Comparison of ENCODE assay signal across 9 cellular contexts in the genomic region with DNA sequence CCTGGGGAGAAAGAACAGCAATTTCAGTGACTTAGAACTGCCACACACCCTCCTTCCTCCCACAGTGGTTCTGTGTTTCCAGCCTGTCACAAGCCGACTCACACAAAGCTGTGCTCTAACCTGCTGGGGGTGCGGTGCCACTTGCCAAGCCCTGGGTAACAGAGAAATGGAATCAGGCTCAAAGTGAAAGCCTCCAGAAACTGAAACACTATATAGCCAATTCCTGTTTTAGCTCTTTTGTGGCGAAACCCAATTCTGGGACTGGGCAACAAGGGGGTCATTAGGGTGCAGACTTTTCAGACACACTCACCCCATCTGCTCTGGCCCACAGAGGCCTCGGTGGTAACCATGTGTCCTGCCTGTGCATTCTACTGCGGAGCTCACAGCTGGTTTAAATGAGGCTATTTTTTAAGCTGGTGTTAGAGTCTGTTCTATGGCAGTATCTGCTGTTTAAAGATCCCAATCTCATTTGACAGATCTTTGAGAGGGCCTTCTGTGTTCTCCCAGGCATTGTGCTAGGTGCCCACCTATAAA. TPM values are rescaled to one million over a fixed set of nuclear protein-coding genes. Genes with fewer than 3 reads are reported as not detected.
DNase-seq lines count a peak whose midpoint lies in the region; ATAC-seq and TF ChIP-seq lines count a peak whose summit lies in the region.
"Had no signal": no experiment of that assay in that cellular context is flagged by ENCODE, and none has a peak within 500 bp of the region (broad histone marks: within the 10 kb centered on the region; RNA-seq: fewer than 3 reads in every experiment).

No MANE protein-coding gene starts in this region.

- peak overlapping the region; percentile 38 to 67 for H3K27ac ChIP-seq in breast epithelium
- peak overlapping the region in 3 of 4 donors; percentile 22 to 50 (median 38) for H3K27ac ChIP-seq in esophagus squamous epithelium
- peak overlapping the region; percentile 31 to 79 for H3K27ac ChIP-seq in aorta (ENCODE audit: low read depth in 1 of 2, low read length in 2 of 2)

- H3K9me3 ChIP-seq in breast epithelium = no peaks in the 10 kb centered on the region
- no peaks in the 10 kb centered on the region for H3K9me3 ChIP-seq in esophagus squamous epithelium
- H3K9me3 ChIP-seq in aorta (ENCODE audit: control insufficient read depth, low read length) = no peaks in the 10 kb centered on the region

- CTCF ChIA-PET in MCF 10A (lab: Yijun Ruan, JAX) = interaction anchor here (0.9 to 1.5 kb wide), 2 partner anchors 31 to 46 kb away, joined by 5 to 8 read pairs; no protein-coding TSS in a partner anchor

- TF ChIP-seq CTCF in breast epithelium (IDR thresholded peaks at IDR 0.05) = no peak
- TF ChIP-seq CTCF in MCF 10A (IDR thresholded peaks at IDR 0.05; ENCODE audit: unreplicated experiment) = no peak
- no peak for TF ChIP-seq CTCF in esophagus squamous epithelium (IDR thresholded peaks at IDR 0.05)

- H3K27me3 ChIP-seq in breast epithelium (no peaks in the 10 kb centered on the region), esophagus squamous epithelium (no peaks in the 10 kb centered on the region), aorta (ENCODE audit: control insufficient read depth in 1 of 2, insufficient read depth in 2 of 2, low read length in 1 of 2) (no peaks in the 10 kb centered on the region)

- no peak overlapping the region for H3K4me3 Mint-ChIP-seq in MCF 10A (ENCODE audit: unreplicated experiment)
- H3K4me3 Mint-ChIP-seq: dendritic cell treated with granulocyte-macrophage colony-stimulating factor and Interleukin-4, amounts not matched to agents 40 ng/mL and 50 ng/mL, for 4 days had no signal

- no peak overlapping the region for H3K27ac Mint-ChIP-seq in MCF 10A (ENCODE audit: low read depth, unreplicated experiment)
- H3K27ac Mint-ChIP-seq: dendritic cell treated with granulocyte-macrophage colony-stimulating factor and Interleukin-4, amounts not matched to agents 40 ng/mL and 50 ng/mL, for 4 days had no signal

- H3K4me3 ChIP-seq in breast epithelium = peak overlapping the region in 2 of 3 donors; percentile 20 to 40
- peak overlapping the region in 1 of 4 donors; percentile 40 for H3K4me3 ChIP-seq in esophagus squamous epithelium
- no peak overlapping the region for H3K4me3 ChIP-seq in aorta (ENCODE audit: low read length in 2 of 2)

- H3K4me1 Mint-ChIP-seq in MCF 10A (ENCODE audit: insufficient read depth, unreplicated experiment) = no peaks in the 10 kb centered on the region

- peaks cover 2% of the 10 kb centered on the region for H3K36me3 Mint-ChIP-seq in MCF 10A (ENCODE audit: insufficient read depth, unreplicated experiment)

- no TSS peak for BruUV-seq in MCF 10A (replicated peaks; lab: Mats Ljungman, UMichigan)

- no peaks in the 10 kb centered on the region for H3K27me3 Mint-ChIP-seq in MCF 10A (ENCODE audit: insufficient read depth, unreplicated experiment)
- H3K27me3 Mint-ChIP-seq: dendritic cell treated with granulocyte-macrophage colony-stimulating factor and Interleukin-4, amounts not matched to agents 40 ng/mL and 50 ng/mL, for 4 days had no signal

- no peaks in the 10 kb centered on the region for H3K9me3 Mint-ChIP-seq in MCF 10A (ENCODE audit: unreplicated experiment)
- H3K9me3 Mint-ChIP-seq: dendritic cell treated with granulocyte-macrophage colony-stimulating factor and Interleukin-4, amounts not matched to agents 40 ng/mL and 50 ng/mL, for 4 days had no signal

- H3K36me3 ChIP-seq in breast epithelium (no peaks in the 10 kb centered on the region), esophagus squamous epithelium (peaks cover 0 to 5% (median 0%) of the 10 kb centered on the region in 3 donors), aorta (ENCODE audit: control insufficient read depth in 1 of 2, insufficient read depth in 2 of 2, low read length in 1 of 2) (no peaks in the 10 kb centered on the region)

- peak; percentile 79 for ATAC-seq in HG03159 (IDR thresholded peaks at IDR 0.05; ENCODE audit: unreplicated experiment)
- peak; percentile 30 for ATAC-seq in aorta (ENCODE audit: low FRiP score)

- POLR2A ChIA-PET in MCF 10A (lab: Yijun Ruan, JAX) = no interaction called here

- no peak for TF ChIP-seq POLR2A in breast epithelium (IDR thresholded peaks at IDR 0.05)
- TF ChIP-seq POLR2A in esophagus squamous epithelium (IDR thresholded peaks at IDR 0.05) = no peak

- no peaks in the 10 kb centered on the region for H3K4me1 ChIP-seq in breast epithelium
- peaks cover 0 to 19% (median 5%) of the 10 kb centered on the region in 3 donors for H3K4me1 ChIP-seq in esophagus squamous epithelium
- peaks cover 0 to 4% of the 10 kb centered on the region in 2 donors for H3K4me1 ChIP-seq in aorta (ENCODE audit: control insufficient read depth in 1 of 2, insufficient read depth in 2 of 2, low read length in 2 of 2)

- WGBS in esophagus squamous epithelium, 2 donors = 42 to 67% methylated on average over 5 of the region's 5 CpGs
- WGBS in aorta, 2 donors = 7 to 10% methylated on average over 5 of the region's 5 CpGs

- intact Hi-C loops in breast epithelium (cut with DNase I; ENCODE audit: low total_unique reads) = loop anchor here (10.0 kb wide), 1 partner anchor 839 kb away; no protein-coding TSS in a partner anchor
- intact Hi-C loops in MCF 10A (cut with micrococcal nuclease) = no loop called here
- intact Hi-C loops in esophagus squamous epithelium (cut with DNase I) = no loop called here
- intact Hi-C loops in aorta (cut with DNase I) = no loop called here

- DNase-seq in breast epithelium (ENCODE audit: low spot score in 2 of 2) (no peak), MCF 10A (ENCODE audit: unreplicated experiment) (no peak), esophagus squamous epithelium (lab: John Stamatoyannopoulos, UW) (no peak), aorta (no peak), kidney tubule cell (ENCODE audit: low spot score) (no peak), NCI-H774 (lab: John Stamatoyannopoulos, UW) (no peak), OCI-M2 (lab: John Stamatoyannopoulos, UW; ENCODE audit: unreplicated experiment) (no peak)

RNA-seq across cellular contexts. Expression of gene ACTR6, which starts 15.2 kb away (rescaled TPM):
- total RNA-seq in breast epithelium (10 to 100 TPM; 11.2 to 33.5 (median 21.0) TPM), MCF 10A (2022) (26.4 and 28.8 TPM in 2 replicates), esophagus squamous epithelium (10 to 100 TPM; 14.2 to 21.0 (median 16.5) TPM), aorta (10 to 100 TPM; 21.4 to 23.9 TPM)
- polyA plus RNA-seq in aorta = 10 to 100 TPM; 21.7 to 37.7 TPM

RNA-seq across cellular contexts. Expression of gene BLTP3B, which starts 42.8 kb away (rescaled TPM):
- total RNA-seq in breast epithelium = 10 to 100 TPM; 29.2 to 42.4 (median 40.8) TPM
- 17.7 and 20.1 TPM in 2 replicates for total RNA-seq in MCF 10A (2022)
- total RNA-seq in esophagus squamous epithelium = 10 to 100 TPM in 3 of 4 donors, 1 to 10 TPM in 1; 7.1 to 21.9 (median 13.5) TPM
- total RNA-seq in aorta = 10 to 100 TPM; 40.8 to 57.2 TPM
- polyA plus RNA-seq in aorta = 10 to 100 TPM in 1 of 2 donors, 1 to 10 TPM in 1; 8.6 to 13.0 TPM

Comparison
In these comparisons a context has a peak if more than half of its experiments do, and no peak if none do; other contexts are left out.
1. H3K4me3 ChIP-seq: peak in breast epithelium (2 of 3); none in aorta (0 of 2).
2. Peak in every context shown above with its lines, with median percentiles within 50 percentile points of each other: H3K27ac ChIP-seq.